ENCODE assay signal across 20 cellular contexts in genomic region chr11:72389116-72389515, GRCh38.
"Had no signal": no experiment of that assay in that cellular context is flagged by ENCODE, and none has a peak within 500 bp of the region (broad histone marks: within the 10 kb centered on the region; RNA-seq: fewer than 3 reads in every experiment).

No MANE protein-coding gene starts in this region.

- H3K27ac ChIP-seq: brain microvascular endothelial cell, KMS-11, PC-9, SK-N-MC, VCaP had no signal

- H3K27ac Mint-ChIP-seq: activated CD8-positive, alpha-beta T cell treated with anti-CD3 and anti-CD28 coated beads for 36 hours; activated naive CD4-positive, alpha-beta T cell treated with anti-CD3 and anti-CD28 coated beads, Interleukin-2, amount 50 U/mL, for 24 hours; activated T-cell treated with anti-CD3 and anti-CD28 coated beads, Interleukin-2, amount 50 U/mL, for 72 hours had no signal

- DNase-seq: activated CD4-positive, CD25-positive, alpha-beta regulatory T cell; activated CD8-positive, alpha-beta memory T cell treated with anti-CD3 and anti-CD28 coated beads, Interleukin-2, amount 50 U/mL, for 4 hours; activated CD8-positive, alpha-beta T cell treated with anti-CD3 and anti-CD28 coated beads for 36 hours; activated T-cell treated with anti-CD3 and anti-CD28 coated beads, Interleukin-2, amount 50 U/mL, for 72 hours; brain microvascular endothelial cell; caudate nucleus; MM.1S; NCI-H1105; NCI-H1436; NCI-H187; NCI-H2081; NCI-H510A treated with DMSO at 0.1 percent for 48 hours; NCI-H69; PC-9; SIG-M5; T-helper 1 cell had no signal

- H3K4me3 Mint-ChIP-seq: activated CD8-positive, alpha-beta T cell treated with anti-CD3 and anti-CD28 coated beads for 36 hours; activated naive CD4-positive, alpha-beta T cell treated with anti-CD3 and anti-CD28 coated beads, Interleukin-2, amount 50 U/mL, for 24 hours; activated T-cell treated with anti-CD3 and anti-CD28 coated beads, Interleukin-2, amount 50 U/mL, for 72 hours had no signal

- H3K27me3 Mint-ChIP-seq: activated CD8-positive, alpha-beta T cell treated with anti-CD3 and anti-CD28 coated beads for 36 hours; activated naive CD4-positive, alpha-beta T cell treated with anti-CD3 and anti-CD28 coated beads, Interleukin-2, amount 50 U/mL, for 24 hours had no signal

- H3K4me3 ChIP-seq: PC-9, SK-N-MC had no signal

- H3K27me3 ChIP-seq: brain microvascular endothelial cell had no signal

- H3K36me3 ChIP-seq: brain microvascular endothelial cell had no signal

- ATAC-seq: activated CD8-positive, alpha-beta T cell treated with anti-CD3 and anti-CD28 coated beads for 36 hours had no signal

- H3K9me3 Mint-ChIP-seq: activated naive CD4-positive, alpha-beta T cell treated with anti-CD3 and anti-CD28 coated beads, Interleukin-2, amount 50 U/mL, for 24 hours had no signal
